1 cellular context compared by ENCODE assay signal in genomic region chrX:102650903-102651241, GRCh38.
TF ChIP-seq lines count a peak whose summit lies in the region.

No MANE protein-coding gene starts in this region.

TF ChIP-seq in SK-N-SH, 30 proteins besides CTCF, POLR2A, EP300 and RAD21 (continued from another document):
- TF ChIP-seq, protein P1, sequence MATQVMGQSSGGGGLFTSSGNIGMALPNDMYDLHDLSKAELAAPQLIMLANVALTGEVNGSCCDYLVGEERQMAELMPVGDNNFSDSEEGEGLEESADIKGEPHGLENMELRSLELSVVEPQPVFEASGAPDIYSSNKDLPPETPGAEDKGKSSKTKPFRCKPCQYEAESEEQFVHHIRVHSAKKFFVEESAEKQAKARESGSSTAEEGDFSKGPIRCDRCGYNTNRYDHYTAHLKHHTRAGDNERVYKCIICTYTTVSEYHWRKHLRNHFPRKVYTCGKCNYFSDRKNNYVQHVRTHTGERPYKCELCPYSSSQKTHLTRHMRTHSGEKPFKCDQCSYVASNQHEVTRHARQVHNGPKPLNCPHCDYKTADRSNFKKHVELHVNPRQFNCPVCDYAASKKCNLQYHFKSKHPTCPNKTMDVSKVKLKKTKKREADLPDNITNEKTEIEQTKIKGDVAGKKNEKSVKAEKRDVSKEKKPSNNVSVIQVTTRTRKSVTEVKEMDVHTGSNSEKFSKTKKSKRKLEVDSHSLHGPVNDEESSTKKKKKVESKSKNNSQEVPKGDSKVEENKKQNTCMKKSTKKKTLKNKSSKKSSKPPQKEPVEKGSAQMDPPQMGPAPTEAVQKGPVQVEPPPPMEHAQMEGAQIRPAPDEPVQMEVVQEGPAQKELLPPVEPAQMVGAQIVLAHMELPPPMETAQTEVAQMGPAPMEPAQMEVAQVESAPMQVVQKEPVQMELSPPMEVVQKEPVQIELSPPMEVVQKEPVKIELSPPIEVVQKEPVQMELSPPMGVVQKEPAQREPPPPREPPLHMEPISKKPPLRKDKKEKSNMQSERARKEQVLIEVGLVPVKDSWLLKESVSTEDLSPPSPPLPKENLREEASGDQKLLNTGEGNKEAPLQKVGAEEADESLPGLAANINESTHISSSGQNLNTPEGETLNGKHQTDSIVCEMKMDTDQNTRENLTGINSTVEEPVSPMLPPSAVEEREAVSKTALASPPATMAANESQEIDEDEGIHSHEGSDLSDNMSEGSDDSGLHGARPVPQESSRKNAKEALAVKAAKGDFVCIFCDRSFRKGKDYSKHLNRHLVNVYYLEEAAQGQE (IDR thresholded peaks at IDR 0.05; ENCODE audit: low read depth, low read length), result no peak
